ENCODE assay signal across 13 cellular contexts in the genomic region with DNA sequence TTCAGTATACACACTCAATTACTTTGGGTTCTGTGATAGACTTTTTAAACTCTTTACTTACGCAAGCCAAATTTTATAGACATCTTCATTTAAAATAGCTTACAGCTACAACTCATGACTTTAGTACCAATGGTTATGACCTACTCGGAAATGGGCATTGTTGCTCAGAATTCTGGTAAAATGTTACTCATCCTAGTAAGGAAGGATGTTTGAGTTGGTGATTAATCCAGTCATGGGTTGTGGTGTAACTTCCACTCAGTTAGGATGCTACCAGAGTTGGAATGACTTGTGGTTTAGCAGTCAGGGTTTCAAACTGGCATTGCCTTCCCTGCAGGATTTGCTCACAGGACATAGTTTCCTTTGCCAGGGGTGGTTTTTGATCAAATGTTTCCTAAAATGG. TPM values are rescaled to one million over a fixed set of nuclear protein-coding genes. Genes with fewer than 3 reads are reported as not detected.
DNase-seq lines count a peak whose midpoint lies in the region; ATAC-seq, FAIRE-seq and TF ChIP-seq lines count a peak whose summit lies in the region.
"Had no signal": no experiment of that assay in that cellular context is flagged by ENCODE, and none has a peak within 500 bp of the region (broad histone marks: within the 10 kb centered on the region; RNA-seq: fewer than 3 reads in every experiment).

No MANE protein-coding gene starts in this region.

- ATAC-seq in K562 (no peak), HG03045 (IDR thresholded peaks at IDR 0.05; ENCODE audit: unreplicated experiment) (no peak), HG03097 (IDR thresholded peaks at IDR 0.05; ENCODE audit: low FRiP score, unreplicated experiment) (no peak)

- no peak for TF ChIP-seq RAD21 in K562 (CRISPR knock-in tag; conservative IDR thresholded peaks at IDR 0.05 in 1 of 2, IDR thresholded peaks at IDR 0.05 in 1 of 2)

- WGBS in K562 (ENCODE audit: insufficient coverage, low coverage, missing lambda C conversion rate), result 15% methylated on average over 2 of the region's 2 CpGs

- no peaks in the 10 kb centered on the region; a peak in 1 of 5 replicates for H3K4me1 ChIP-seq in K562 (replicated peaks in 1 of 2; ENCODE audit: control insufficient read depth in 2 of 2, insufficient read depth in 2 of 2, low read length in 2 of 2)
- H3K4me1 ChIP-seq: Caco-2 had no signal

- FAIRE-seq in K562 (lab: Jason Lieb, UNC), result no peak
- FAIRE-seq: TTC549 had no signal

- H3K36me3 ChIP-seq in K562 (ENCODE audit: control insufficient read depth, insufficient read depth, low read length), result no peaks in the 10 kb centered on the region

- H3K9ac ChIP-seq in K562 (ENCODE audit: insufficient read depth in 1 of 2, low read depth in 2 of 2, low read length in 2 of 2), result no peak overlapping the region

- peaks cover 29 to 33% of the 10 kb centered on the region in 2 experiments for H3K27me3 ChIP-seq in K562 (ENCODE audit: control insufficient read depth in 2 of 2, insufficient read depth in 2 of 2, low read length in 2 of 2)
- H3K27me3 ChIP-seq: hepatocyte had no signal

- H3K4me3 ChIP-seq in AG09309 (ENCODE audit: control insufficient read depth, low read depth, low read length) (no peak overlapping the region), HFF-Myc (replicated peaks; ENCODE audit: low read depth, low read length) (no peak overlapping the region), K562 (no peak overlapping the region)
- H3K4me3 ChIP-seq: hepatocyte had no signal

- in situ Hi-C loops in K562 (cut with MboI), result no loop called here
- in situ Hi-C loops in GM13976 (cut with MboI; ENCODE audit: low sequenced_read_pairs, unreplicated experiment), result no loop called here

- no peaks in the 10 kb centered on the region for H3K79me2 ChIP-seq in K562 (ENCODE audit: control insufficient read depth, insufficient read depth, low read length)
- H3K79me2 ChIP-seq: hepatocyte had no signal

- TF ChIP-seq POLR2A in K562 (conservative IDR thresholded peaks at IDR 0.05), result no peak

- H3K4me2 ChIP-seq in K562 (ENCODE audit: insufficient read depth, low read length), result no peak overlapping the region
- H3K4me2 ChIP-seq: hepatocyte had no signal

- peak; percentile 91 for DNase-seq in AG09309 (ENCODE audit: low read depth)
- DNase-seq in HFF-Myc (ENCODE audit: extremely low read depth, low read depth), result peak; percentile 31
- no peak for DNase-seq in K562 (ENCODE audit: extremely low read depth in 1 of 4, low spot score in 3 of 4)
- DNase-seq in kidney glomerular epithelial cell (lab: John Stamatoyannopoulos, UW), result peak; percentile 77
- DNase-seq in NCI-H774 (lab: John Stamatoyannopoulos, UW), result no peak
- no peak for DNase-seq in GM13976 (ENCODE audit: low spot score)
- DNase-seq: activated T-cell treated with anti-CD3 and anti-CD28 coated beads, Interleukin-2, amount 50 U/mL, for 48 hours; Caco-2; NCI-H1694 had no signal

- H4K20me1 ChIP-seq in K562 (replicated peaks; ENCODE audit: control insufficient read depth, insufficient read depth, low read length), result no peaks in the 10 kb centered on the region

- POLR2A ChIA-PET in K562 (lab: Yijun Ruan, JAX), result interaction anchor here (0.6 kb wide), 1 partner anchor 527 kb away, joined by 3 read pairs; no protein-coding TSS in a partner anchor

- H3K27ac ChIP-seq in K562 (ENCODE audit: extremely low read depth, low read depth, low read length), result no peak overlapping the region
- H3K27ac ChIP-seq: hepatocyte had no signal

- TF ChIP-seq EP300 in K562 (IDR thresholded peaks at IDR 0.05; ENCODE audit: low read length), result no peak

- TF ChIP-seq CTCF in AG09309 (IDR thresholded peaks at IDR 0.05; ENCODE audit: control insufficient read depth, insufficient read depth, low read depth, low read length, missing control alignments), result no peak
- no peak for TF ChIP-seq CTCF in HFF-Myc (IDR thresholded peaks at IDR 0.05; ENCODE audit: low read depth, low read length, missing control alignments)
- TF ChIP-seq CTCF in K562 (IDR thresholded peaks at IDR 0.05 in 2 of 3, conservative IDR thresholded peaks at IDR 0.05 in 1 of 3; ENCODE audit: insufficient read depth in 2 of 3, low read depth in 1 of 3, low read length in 3 of 3), result no peak
- no peak for TF ChIP-seq CTCF in GM13976 (IDR thresholded peaks at IDR 0.05; ENCODE audit: borderline replicate concordance, control extremely low read depth, extremely low read depth, insufficient read depth, missing control alignments)

- no peaks in the 10 kb centered on the region for H3K9me3 ChIP-seq in K562 (replicated peaks; ENCODE audit: control insufficient read depth, insufficient read depth, low read depth, low read length)
- H3K9me3 ChIP-seq: Caco-2 had no signal

- CTCF ChIA-PET in K562 (lab: Yijun Ruan, JAX; ENCODE audit: low intra/inter-chr PET ratio), result no interaction called here

- H3K9me1 ChIP-seq in K562 (ENCODE audit: control insufficient read depth, insufficient read depth, low read length), result no peaks in the 10 kb centered on the region

- no TSS peak for BruUV-seq in K562 (replicated peaks; lab: Mats Ljungman, UMichigan)

- H2AFZ ChIP-seq in K562 (ENCODE audit: low read depth, low read length), result no peak overlapping the region
- H2AFZ ChIP-seq: hepatocyte had no signal

- intact Hi-C loops in K562 (cut with micrococcal nuclease), result no loop called here

TF ChIP-seq in K562, 482 proteins besides CTCF, POLR2A, EP300 and RAD21:
- TF ChIP-seq CEBPG (CRISPR knock-in tag; IDR thresholded peaks at IDR 0.05), result no peak
- TF ChIP-seq CEBPG (tag; conservative IDR thresholded peaks at IDR 0.05 in 1 of 2, IDR thresholded peaks at IDR 0.05 in 1 of 2), result 0 out of 4 replicates have a peak, but pooled peaks of 1 of the 2 experiments have one; percentile 32
- TF ChIP-seq LCOR (CRISPR knock-in tag; IDR thresholded peaks at IDR 0.05), result no peak
- peak; percentile 40; the same call in 1 of the 2 replicates for TF ChIP-seq FOSL1 (tag; conservative IDR thresholded peaks at IDR 0.05)
- no peak for TF ChIP-seq RBM14 (IDR thresholded peaks at IDR 0.05; ENCODE audit: borderline replicate concordance, insufficient read depth, low read depth, low read length)
- TF ChIP-seq ZNF717 (CRISPR knock-in tag; IDR thresholded peaks at IDR 0.05), result no peak
- TF ChIP-seq STAG1 (CRISPR knock-in tag; IDR thresholded peaks at IDR 0.05; ENCODE audit: borderline replicate concordance), result no peak
- no peak for TF ChIP-seq ZNF696 (CRISPR knock-in tag; conservative IDR thresholded peaks at IDR 0.05)
- no peak for TF ChIP-seq ZNF140 (CRISPR knock-in tag; IDR thresholded peaks at IDR 0.05)

RNA-seq across cellular contexts. Expression of gene NPC1, which starts 7.4 kb away (rescaled TPM):
- total RNA-seq in K562 (2011; cell fraction: chromatin; rRNA removed; ENCODE audit: low replicate concordance), result 287 and 292 TPM in 2 replicates
- total RNA-seq in K562 (2011; cell fraction: nucleolus; rRNA removed), result 238 and 263 TPM in 2 replicates
- total RNA-seq in K562 (2011; cell fraction: nucleoplasm; rRNA removed), result 259 and 261 TPM in 2 replicates
- total RNA-seq in K562 (2014; rRNA removed) (27.6 and 37.1 TPM in 2 replicates), K562 (2014; rRNA removed; fragmentation: Illumina TruSeq; extraction: Trizol) (29.3 and 29.5 TPM in 2 replicates), K562 (2015; rRNA removed; fragmentation: Illumina TruSeq; extraction: Trizol) (23.9 TPM in 2 replicates), K562 (2021) (42.5 and 45.9 TPM in 2 replicates)
- polyA plus RNA-seq in K562 (2011; rRNA removed) (41.1 and 46.5 TPM in 2 replicates), K562 (2014; fragmentation: Illumina TruSeq; extraction: Trizol) (31.6 and 32.0 TPM in 2 replicates), K562 (2014; fragmentation: Nextera tagmentation; extraction: Ambion mirVana) (10 to 100 TPM; 17.1 to 19.1 TPM), K562 (2014; rRNA removed) (23.4 and 26.6 TPM in 2 replicates)
- polyA plus RNA-seq in K562 (2011; cell fraction: cytosol; rRNA removed), result 51.7 and 58.3 TPM in 2 replicates
- polyA plus RNA-seq in K562 (2011; cell fraction: nucleus; rRNA removed), result 128 and 144 TPM in 2 replicates
- 25.2 and 35.2 TPM in 2 replicates for polyA plus RNA-seq in K562 (2012)
- polyA minus RNA-seq in K562 (2011; rRNA and poly(A)+ RNA removed), result 90.7 and 106 TPM in 2 replicates
- 49.1 and 49.2 TPM in 2 replicates for polyA minus RNA-seq in K562 (2011; cell fraction: cytosol; rRNA and poly(A)+ RNA removed)
- polyA minus RNA-seq in K562 (2011; cell fraction: nucleus; rRNA and poly(A)+ RNA removed), result 67.6 and 93.7 TPM in 2 replicates

Comparison
In these comparisons a context has a peak if more than half of its experiments do, and no peak if none do; other contexts are left out.
1. DNase-seq: peak in AG09309 (single experiment), HFF-Myc (single experiment) and kidney glomerular epithelial cell (single experiment); none in K562 (0 of 4), NCI-H774 (single experiment) and GM13976 (single experiment).